Comparison of ENCODE assay signal across 1 cellular context in the genomic region with DNA sequence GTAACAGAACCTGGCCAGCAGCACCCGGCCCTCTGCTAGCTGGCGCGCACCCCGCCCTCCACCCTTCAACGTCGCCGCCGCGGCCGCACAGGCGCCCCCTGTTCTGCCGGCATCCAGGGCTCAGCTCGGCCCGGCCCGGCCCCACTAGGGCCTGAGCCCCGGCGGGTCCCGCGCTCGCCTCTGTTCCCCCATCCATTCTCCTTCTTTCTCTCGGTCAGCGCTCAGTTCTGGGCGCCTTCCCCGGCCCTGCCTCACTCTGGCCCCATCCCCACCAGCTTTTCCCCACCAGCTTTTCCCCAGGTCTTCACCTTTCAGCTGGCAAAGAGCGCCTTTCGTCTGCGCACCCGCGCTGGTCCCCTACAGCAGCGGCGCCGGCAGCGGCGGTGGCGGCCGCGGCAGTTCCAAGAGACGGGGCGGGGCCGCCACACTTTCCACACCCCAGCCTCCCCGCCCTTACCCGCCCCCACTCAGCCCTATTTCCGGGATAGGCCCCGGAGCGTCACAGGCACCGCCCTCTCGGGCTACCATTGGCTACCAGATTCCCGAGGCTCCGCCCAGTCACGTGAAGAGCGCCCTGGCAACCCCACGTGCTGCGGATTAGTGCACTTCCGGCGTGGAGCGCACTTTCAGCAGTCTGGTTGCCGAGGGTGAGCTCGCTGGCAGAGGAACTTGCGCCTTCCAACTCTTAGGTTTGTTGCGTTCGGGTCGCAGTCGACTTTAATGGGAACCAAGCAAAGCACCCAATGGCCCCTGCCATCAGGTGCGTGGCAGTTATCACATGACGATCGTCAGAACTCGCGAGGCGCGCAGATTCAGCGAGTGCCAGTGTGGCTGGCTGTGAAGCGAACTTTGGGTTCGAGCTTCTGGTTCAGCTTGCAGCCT.
TF ChIP-seq lines count a peak whose summit lies in the region.

A gene (minus strand): TSS at position 403 of the 882 bp plus-strand sequence. CDS start 831 bp downstream, outside the sequence.

TF ChIP-seq in HepG2, 621 proteins besides CTCF, POLR2A, EP300 and RAD21 (continued from another document and continues in another):
- TF ChIP-seq ZNF556 (CRISPR knock-in tag; IDR thresholded peaks at IDR 0.05; ENCODE audit: borderline replicate concordance) (no peak; the same call in 1 of the 2 replicates), ATM (IDR thresholded peaks at IDR 0.05; ENCODE audit: borderline replicate concordance) (no peak), MXI1 (IDR thresholded peaks at IDR 0.05; ENCODE audit: borderline replicate concordance, low read depth, low read length) (peak; percentile 72; the same call in 1 of the 3 replicates), ZNF766 (CRISPR knock-in tag; IDR thresholded peaks at IDR 0.05; ENCODE audit: borderline replicate concordance) (peak; percentile 74; the same call in 1 of the 2 replicates), ATRX (CRISPR knock-in tag; IDR thresholded peaks at IDR 0.05; ENCODE audit: borderline replicate concordance) (no peak), ZNF792 (CRISPR knock-in tag; IDR thresholded peaks at IDR 0.05) (no peak), GABPB1 (CRISPR knock-in tag; IDR thresholded peaks at IDR 0.05) (peak; percentile 96), RAD51 (IDR thresholded peaks at IDR 0.05; ENCODE audit: borderline replicate concordance) (peak; percentile 88), HNRNPH1 (optimal IDR thresholded peaks at IDR 0.05; ENCODE audit: low read depth, low read length) (no peak), PHF20 (CRISPR knock-in tag; IDR thresholded peaks at IDR 0.05) (no peak), KDM2A (CRISPR knock-in tag; IDR thresholded peaks at IDR 0.05; ENCODE audit: borderline replicate concordance, low read depth) (peak; percentile 81), FOXM1 (CRISPR knock-in tag; IDR thresholded peaks at IDR 0.05) (no peak), KDM3A (CRISPR knock-in tag; IDR thresholded peaks at IDR 0.05; ENCODE audit: low read depth) (no peak; the same call in 1 of the 2 replicates), PHF21A (CRISPR knock-in tag; IDR thresholded peaks at IDR 0.05) (no peak; the same call in 1 of the 2 replicates), MTA1 (CRISPR knock-in tag; IDR thresholded peaks at IDR 0.05; ENCODE audit: borderline replicate concordance) (no peak), HOXA9 (CRISPR knock-in tag; IDR thresholded peaks at IDR 0.05; ENCODE audit: borderline replicate concordance) (no peak), ZNF577 (CRISPR knock-in tag; IDR thresholded peaks at IDR 0.05; ENCODE audit: borderline replicate concordance, low read depth) (no peak), JUNB (CRISPR knock-in tag; IDR thresholded peaks at IDR 0.05; ENCODE audit: borderline replicate concordance) (no peak; the same call in 1 of the 2 replicates), ZNF430 (CRISPR knock-in tag; IDR thresholded peaks at IDR 0.05) (peak; percentile 26; the same call in 1 of the 2 replicates), NFE2L2 (IDR thresholded peaks at IDR 0.05; ENCODE audit: low read length) (no peak), GATA4 (IDR thresholded peaks at IDR 0.05; ENCODE audit: borderline replicate concordance, low read depth) (no peak), CHD2 (IDR thresholded peaks at IDR 0.05; ENCODE audit: low read depth, low read length) (no peak), ZNF773 (CRISPR knock-in tag; IDR thresholded peaks at IDR 0.05; ENCODE audit: borderline replicate concordance) (no peak; the same call in 1 of the 2 replicates), FOXO1 (CRISPR knock-in tag; IDR thresholded peaks at IDR 0.05) (no peak), ZNF629 (CRISPR knock-in tag; conservative IDR thresholded peaks at IDR 0.05) (no peak), ZNF282 (IDR thresholded peaks at IDR 0.05; ENCODE audit: partially characterized antibody) (no peak), RBAK (CRISPR knock-in tag; IDR thresholded peaks at IDR 0.05) (no peak)
- TF ChIP-seq, protein P1, sequence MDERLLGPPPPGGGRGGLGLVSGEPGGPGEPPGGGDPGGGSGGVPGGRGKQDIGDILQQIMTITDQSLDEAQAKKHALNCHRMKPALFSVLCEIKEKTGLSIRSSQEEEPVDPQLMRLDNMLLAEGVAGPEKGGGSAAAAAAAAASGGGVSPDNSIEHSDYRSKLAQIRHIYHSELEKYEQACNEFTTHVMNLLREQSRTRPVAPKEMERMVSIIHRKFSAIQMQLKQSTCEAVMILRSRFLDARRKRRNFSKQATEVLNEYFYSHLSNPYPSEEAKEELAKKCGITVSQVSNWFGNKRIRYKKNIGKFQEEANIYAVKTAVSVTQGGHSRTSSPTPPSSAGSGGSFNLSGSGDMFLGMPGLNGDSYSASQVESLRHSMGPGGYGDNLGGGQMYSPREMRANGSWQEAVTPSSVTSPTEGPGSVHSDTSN (CRISPR knock-in tag; IDR thresholded peaks at IDR 0.05), result no peak
- TF ChIP-seq, protein P2, sequence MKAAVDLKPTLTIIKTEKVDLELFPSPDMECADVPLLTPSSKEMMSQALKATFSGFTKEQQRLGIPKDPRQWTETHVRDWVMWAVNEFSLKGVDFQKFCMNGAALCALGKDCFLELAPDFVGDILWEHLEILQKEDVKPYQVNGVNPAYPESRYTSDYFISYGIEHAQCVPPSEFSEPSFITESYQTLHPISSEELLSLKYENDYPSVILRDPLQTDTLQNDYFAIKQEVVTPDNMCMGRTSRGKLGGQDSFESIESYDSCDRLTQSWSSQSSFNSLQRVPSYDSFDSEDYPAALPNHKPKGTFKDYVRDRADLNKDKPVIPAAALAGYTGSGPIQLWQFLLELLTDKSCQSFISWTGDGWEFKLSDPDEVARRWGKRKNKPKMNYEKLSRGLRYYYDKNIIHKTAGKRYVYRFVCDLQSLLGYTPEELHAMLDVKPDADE (CRISPR knock-in tag; IDR thresholded peaks at IDR 0.05), result peak; percentile 33; the same call in 1 of the 2 replicates
- TF ChIP-seq, protein P3, sequence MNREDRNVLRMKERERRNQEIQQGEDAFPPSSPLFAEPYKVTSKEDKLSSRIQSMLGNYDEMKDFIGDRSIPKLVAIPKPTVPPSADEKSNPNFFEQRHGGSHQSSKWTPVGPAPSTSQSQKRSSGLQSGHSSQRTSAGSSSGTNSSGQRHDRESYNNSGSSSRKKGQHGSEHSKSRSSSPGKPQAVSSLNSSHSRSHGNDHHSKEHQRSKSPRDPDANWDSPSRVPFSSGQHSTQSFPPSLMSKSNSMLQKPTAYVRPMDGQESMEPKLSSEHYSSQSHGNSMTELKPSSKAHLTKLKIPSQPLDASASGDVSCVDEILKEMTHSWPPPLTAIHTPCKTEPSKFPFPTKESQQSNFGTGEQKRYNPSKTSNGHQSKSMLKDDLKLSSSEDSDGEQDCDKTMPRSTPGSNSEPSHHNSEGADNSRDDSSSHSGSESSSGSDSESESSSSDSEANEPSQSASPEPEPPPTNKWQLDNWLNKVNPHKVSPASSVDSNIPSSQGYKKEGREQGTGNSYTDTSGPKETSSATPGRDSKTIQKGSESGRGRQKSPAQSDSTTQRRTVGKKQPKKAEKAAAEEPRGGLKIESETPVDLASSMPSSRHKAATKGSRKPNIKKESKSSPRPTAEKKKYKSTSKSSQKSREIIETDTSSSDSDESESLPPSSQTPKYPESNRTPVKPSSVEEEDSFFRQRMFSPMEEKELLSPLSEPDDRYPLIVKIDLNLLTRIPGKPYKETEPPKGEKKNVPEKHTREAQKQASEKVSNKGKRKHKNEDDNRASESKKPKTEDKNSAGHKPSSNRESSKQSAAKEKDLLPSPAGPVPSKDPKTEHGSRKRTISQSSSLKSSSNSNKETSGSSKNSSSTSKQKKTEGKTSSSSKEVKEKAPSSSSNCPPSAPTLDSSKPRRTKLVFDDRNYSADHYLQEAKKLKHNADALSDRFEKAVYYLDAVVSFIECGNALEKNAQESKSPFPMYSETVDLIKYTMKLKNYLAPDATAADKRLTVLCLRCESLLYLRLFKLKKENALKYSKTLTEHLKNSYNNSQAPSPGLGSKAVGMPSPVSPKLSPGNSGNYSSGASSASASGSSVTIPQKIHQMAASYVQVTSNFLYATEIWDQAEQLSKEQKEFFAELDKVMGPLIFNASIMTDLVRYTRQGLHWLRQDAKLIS (CRISPR knock-in tag; IDR thresholded peaks at IDR 0.05), result no peak
- TF ChIP-seq, protein P4, sequence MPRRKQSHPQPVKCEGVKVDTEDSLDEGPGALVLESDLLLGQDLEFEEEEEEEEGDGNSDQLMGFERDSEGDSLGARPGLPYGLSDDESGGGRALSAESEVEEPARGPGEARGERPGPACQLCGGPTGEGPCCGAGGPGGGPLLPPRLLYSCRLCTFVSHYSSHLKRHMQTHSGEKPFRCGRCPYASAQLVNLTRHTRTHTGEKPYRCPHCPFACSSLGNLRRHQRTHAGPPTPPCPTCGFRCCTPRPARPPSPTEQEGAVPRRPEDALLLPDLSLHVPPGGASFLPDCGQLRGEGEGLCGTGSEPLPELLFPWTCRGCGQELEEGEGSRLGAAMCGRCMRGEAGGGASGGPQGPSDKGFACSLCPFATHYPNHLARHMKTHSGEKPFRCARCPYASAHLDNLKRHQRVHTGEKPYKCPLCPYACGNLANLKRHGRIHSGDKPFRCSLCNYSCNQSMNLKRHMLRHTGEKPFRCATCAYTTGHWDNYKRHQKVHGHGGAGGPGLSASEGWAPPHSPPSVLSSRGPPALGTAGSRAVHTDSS (CRISPR knock-in tag; conservative IDR thresholded peaks at IDR 0.05), result no peak
- TF ChIP-seq, protein P5, sequence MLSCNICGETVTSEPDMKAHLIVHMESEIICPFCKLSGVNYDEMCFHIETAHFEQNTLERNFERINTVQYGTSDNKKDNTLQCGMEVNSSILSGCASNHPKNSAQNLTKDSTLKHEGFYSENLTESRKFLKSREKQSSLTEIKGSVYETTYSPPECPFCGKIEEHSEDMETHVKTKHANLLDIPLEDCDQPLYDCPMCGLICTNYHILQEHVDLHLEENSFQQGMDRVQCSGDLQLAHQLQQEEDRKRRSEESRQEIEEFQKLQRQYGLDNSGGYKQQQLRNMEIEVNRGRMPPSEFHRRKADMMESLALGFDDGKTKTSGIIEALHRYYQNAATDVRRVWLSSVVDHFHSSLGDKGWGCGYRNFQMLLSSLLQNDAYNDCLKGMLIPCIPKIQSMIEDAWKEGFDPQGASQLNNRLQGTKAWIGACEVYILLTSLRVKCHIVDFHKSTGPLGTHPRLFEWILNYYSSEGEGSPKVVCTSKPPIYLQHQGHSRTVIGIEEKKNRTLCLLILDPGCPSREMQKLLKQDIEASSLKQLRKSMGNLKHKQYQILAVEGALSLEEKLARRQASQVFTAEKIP (CRISPR knock-in tag; IDR thresholded peaks at IDR 0.05; ENCODE audit: borderline replicate concordance), result no peak
- TF ChIP-seq, protein P6, sequence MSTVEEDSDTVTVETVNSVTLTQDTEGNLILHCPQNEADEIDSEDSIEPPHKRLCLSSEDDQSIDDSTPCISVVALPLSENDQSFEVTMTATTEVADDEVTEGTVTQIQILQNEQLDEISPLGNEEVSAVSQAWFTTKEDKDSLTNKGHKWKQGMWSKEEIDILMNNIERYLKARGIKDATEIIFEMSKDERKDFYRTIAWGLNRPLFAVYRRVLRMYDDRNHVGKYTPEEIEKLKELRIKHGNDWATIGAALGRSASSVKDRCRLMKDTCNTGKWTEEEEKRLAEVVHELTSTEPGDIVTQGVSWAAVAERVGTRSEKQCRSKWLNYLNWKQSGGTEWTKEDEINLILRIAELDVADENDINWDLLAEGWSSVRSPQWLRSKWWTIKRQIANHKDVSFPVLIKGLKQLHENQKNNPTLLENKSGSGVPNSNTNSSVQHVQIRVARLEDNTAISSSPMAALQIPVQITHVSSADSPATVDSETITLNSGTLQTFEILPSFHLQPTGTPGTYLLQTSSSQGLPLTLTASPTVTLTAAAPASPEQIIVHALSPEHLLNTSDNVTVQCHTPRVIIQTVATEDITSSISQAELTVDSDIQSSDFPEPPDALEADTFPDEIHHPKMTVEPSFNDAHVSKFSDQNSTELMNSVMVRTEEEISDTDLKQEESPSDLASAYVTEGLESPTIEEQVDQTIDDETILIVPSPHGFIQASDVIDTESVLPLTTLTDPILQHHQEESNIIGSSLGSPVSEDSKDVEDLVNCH (CRISPR knock-in tag; IDR thresholded peaks at IDR 0.05), result no peak
- TF ChIP-seq, protein P7, sequence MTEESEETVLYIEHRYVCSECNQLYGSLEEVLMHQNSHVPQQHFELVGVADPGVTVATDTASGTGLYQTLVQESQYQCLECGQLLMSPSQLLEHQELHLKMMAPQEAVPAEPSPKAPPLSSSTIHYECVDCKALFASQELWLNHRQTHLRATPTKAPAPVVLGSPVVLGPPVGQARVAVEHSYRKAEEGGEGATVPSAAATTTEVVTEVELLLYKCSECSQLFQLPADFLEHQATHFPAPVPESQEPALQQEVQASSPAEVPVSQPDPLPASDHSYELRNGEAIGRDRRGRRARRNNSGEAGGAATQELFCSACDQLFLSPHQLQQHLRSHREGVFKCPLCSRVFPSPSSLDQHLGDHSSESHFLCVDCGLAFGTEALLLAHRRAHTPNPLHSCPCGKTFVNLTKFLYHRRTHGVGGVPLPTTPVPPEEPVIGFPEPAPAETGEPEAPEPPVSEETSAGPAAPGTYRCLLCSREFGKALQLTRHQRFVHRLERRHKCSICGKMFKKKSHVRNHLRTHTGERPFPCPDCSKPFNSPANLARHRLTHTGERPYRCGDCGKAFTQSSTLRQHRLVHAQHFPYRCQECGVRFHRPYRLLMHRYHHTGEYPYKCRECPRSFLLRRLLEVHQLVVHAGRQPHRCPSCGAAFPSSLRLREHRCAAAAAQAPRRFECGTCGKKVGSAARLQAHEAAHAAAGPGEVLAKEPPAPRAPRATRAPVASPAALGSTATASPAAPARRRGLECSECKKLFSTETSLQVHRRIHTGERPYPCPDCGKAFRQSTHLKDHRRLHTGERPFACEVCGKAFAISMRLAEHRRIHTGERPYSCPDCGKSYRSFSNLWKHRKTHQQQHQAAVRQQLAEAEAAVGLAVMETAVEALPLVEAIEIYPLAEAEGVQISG (CRISPR knock-in tag; IDR thresholded peaks at IDR 0.05), result peak; percentile 57; the same call in 1 of the 2 replicates
- TF ChIP-seq, protein P8, sequence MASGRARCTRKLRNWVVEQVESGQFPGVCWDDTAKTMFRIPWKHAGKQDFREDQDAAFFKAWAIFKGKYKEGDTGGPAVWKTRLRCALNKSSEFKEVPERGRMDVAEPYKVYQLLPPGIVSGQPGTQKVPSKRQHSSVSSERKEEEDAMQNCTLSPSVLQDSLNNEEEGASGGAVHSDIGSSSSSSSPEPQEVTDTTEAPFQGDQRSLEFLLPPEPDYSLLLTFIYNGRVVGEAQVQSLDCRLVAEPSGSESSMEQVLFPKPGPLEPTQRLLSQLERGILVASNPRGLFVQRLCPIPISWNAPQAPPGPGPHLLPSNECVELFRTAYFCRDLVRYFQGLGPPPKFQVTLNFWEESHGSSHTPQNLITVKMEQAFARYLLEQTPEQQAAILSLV (CRISPR knock-in tag; IDR thresholded peaks at IDR 0.05; ENCODE audit: borderline replicate concordance), result no peak
- TF ChIP-seq, protein P9, sequence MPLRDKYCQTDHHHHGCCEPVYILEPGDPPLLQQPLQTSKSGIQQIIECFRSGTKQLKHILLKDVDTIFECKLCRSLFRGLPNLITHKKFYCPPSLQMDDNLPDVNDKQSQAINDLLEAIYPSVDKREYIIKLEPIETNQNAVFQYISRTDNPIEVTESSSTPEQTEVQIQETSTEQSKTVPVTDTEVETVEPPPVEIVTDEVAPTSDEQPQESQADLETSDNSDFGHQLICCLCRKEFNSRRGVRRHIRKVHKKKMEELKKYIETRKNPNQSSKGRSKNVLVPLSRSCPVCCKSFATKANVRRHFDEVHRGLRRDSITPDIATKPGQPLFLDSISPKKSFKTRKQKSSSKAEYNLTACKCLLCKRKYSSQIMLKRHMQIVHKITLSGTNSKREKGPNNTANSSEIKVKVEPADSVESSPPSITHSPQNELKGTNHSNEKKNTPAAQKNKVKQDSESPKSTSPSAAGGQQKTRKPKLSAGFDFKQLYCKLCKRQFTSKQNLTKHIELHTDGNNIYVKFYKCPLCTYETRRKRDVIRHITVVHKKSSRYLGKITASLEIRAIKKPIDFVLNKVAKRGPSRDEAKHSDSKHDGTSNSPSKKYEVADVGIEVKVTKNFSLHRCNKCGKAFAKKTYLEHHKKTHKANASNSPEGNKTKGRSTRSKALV (CRISPR knock-in tag; IDR thresholded peaks at IDR 0.05), result peak; percentile 92
